Comparison of ENCODE assay signal across 2 cellular contexts in the genomic region with DNA sequence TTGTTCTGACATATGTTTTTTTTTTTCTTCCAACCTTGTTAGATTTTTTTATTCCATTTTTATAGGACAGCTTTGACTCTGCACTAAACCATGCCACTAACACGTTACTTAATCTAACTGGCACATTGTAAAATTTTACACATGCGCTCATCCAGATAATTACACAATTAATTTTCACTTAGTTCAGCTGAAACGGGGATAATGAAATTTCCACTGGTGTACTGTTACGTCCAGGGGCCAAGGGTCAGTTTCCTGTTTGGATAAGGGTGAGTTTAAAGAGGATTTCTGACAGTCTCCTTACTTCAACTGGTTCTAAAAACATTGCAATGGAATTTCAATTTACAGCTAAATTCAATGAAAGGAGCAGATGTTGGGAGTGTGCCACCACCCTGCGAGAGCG.
TF ChIP-seq lines count a peak whose summit lies in the region.

No MANE protein-coding gene starts in this region.

TF ChIP-seq in A549, 52 proteins besides CTCF, POLR2A, EP300 and RAD21 (continued from another document):
- no peak for TF ChIP-seq USF2 (IDR thresholded peaks at IDR 0.05)
- no peak for TF ChIP-seq CBX8 (IDR thresholded peaks at IDR 0.05)
- no peak for TF ChIP-seq JUNB (IDR thresholded peaks at IDR 0.05)
- no peak for TF ChIP-seq FOXS1 (CRISPR knock-in tag; IDR thresholded peaks at IDR 0.05)
- no peak for TF ChIP-seq POLR2AphosphoS2 (conservative IDR thresholded peaks at IDR 0.05; ENCODE audit: low read length)
- no peak for TF ChIP-seq FOSB (CRISPR knock-in tag; IDR thresholded peaks at IDR 0.05)
- no peak for TF ChIP-seq BCL3 (IDR thresholded peaks at IDR 0.05)
- TF ChIP-seq CHD2 (IDR thresholded peaks at IDR 0.05; ENCODE audit: low read length, partially characterized antibody): no peak
- TF ChIP-seq HOXB5 (CRISPR knock-in tag; IDR thresholded peaks at IDR 0.05): no peak

TF ChIP-seq in HEK293, 187 proteins besides CTCF, POLR2A, EP300 and RAD21 (continued from another document and continues in another):
- 0 out of 2 replicates have a peak, but pooled peaks have one; percentile 54 for TF ChIP-seq ATF2 (tag by site-specific recombination; IDR thresholded peaks at IDR 0.05; ENCODE audit: low read depth)
- no peak for TF ChIP-seq ZNF555 (tag by site-specific recombination; conservative IDR thresholded peaks at IDR 0.05)
- no peak for TF ChIP-seq ZNF394 (tag by site-specific recombination; IDR thresholded peaks at IDR 0.05; ENCODE audit: borderline replicate concordance)
- peak; percentile 69 for TF ChIP-seq ZBTB44 (tag by site-specific recombination; IDR thresholded peaks at IDR 0.05)
- 0 out of 2 replicates have a peak, but pooled peaks have one; percentile 35 for TF ChIP-seq ZNF629 (tag by site-specific recombination; IDR thresholded peaks at IDR 0.05)
- TF ChIP-seq ZNF76 (tag by site-specific recombination; IDR thresholded peaks at IDR 0.05; ENCODE audit: borderline replicate concordance, low read depth): 0 out of 2 replicates have a peak, but pooled peaks have one; percentile 29
- TF ChIP-seq ZSCAN30 (tag by site-specific recombination; IDR thresholded peaks at IDR 0.05): peak; percentile 66
- TF ChIP-seq ZNF580 (tag by site-specific recombination; IDR thresholded peaks at IDR 0.05): peak; percentile 83
- 0 out of 2 replicates have a peak, but pooled peaks have one; percentile 19 for TF ChIP-seq YY1 (tag by site-specific recombination; IDR thresholded peaks at IDR 0.05)
- peak; percentile 95 for TF ChIP-seq FEZF1 (tag by site-specific recombination; IDR thresholded peaks at IDR 0.05)
- TF ChIP-seq RBAK (tag by site-specific recombination; IDR thresholded peaks at IDR 0.05): no peak
- TF ChIP-seq ZNF391 (tag by site-specific recombination; IDR thresholded peaks at IDR 0.05; ENCODE audit: borderline replicate concordance, low read depth): no peak
- TF ChIP-seq SCRT1 (tag by site-specific recombination; IDR thresholded peaks at IDR 0.05; ENCODE audit: borderline replicate concordance): 0 out of 2 replicates have a peak, but pooled peaks have one; percentile 8
- TF ChIP-seq ZNF350 (tag by site-specific recombination; IDR thresholded peaks at IDR 0.05): 0 out of 2 replicates have a peak, but pooled peaks have one; percentile 42
- no peak for TF ChIP-seq ZNF416 (tag by site-specific recombination; IDR thresholded peaks at IDR 0.05)
- peak; percentile 75; the same call in 1 of the 2 replicates for TF ChIP-seq ZNF362 (tag by site-specific recombination; IDR thresholded peaks at IDR 0.05)
- TF ChIP-seq ZNF366 (tag by site-specific recombination; conservative IDR thresholded peaks at IDR 0.05): peak; percentile 72
- peak; percentile 88 for TF ChIP-seq PRDM4 (tag by site-specific recombination; IDR thresholded peaks at IDR 0.05)
- TF ChIP-seq TRIM28 (IDR thresholded peaks at IDR 0.05; ENCODE audit: borderline replicate concordance, low read length): peak; percentile 91; the same call in 1 of the 2 replicates
- TF ChIP-seq ZNF747 (tag by site-specific recombination; IDR thresholded peaks at IDR 0.05): no peak
- TF ChIP-seq, protein P1, sequence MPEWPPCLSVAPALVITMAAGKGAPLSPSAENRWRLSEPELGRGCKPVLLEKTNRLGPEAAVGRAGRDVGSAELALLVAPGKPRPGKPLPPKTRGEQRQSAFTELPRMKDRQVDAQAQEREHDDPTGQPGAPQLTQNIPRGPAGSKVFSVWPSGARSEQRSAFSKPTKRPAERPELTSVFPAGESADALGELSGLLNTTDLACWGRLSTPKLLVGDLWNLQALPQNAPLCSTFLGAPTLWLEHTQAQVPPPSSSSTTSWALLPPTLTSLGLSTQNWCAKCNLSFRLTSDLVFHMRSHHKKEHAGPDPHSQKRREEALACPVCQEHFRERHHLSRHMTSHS (tag by site-specific recombination; IDR thresholded peaks at IDR 0.05): peak; percentile 57; the same call in 1 of the 2 replicates
- peak; percentile 63; the same call in 1 of the 2 replicates for TF ChIP-seq ZNF610 (tag by site-specific recombination; IDR thresholded peaks at IDR 0.05; ENCODE audit: borderline replicate concordance)
- TF ChIP-seq, protein P2, sequence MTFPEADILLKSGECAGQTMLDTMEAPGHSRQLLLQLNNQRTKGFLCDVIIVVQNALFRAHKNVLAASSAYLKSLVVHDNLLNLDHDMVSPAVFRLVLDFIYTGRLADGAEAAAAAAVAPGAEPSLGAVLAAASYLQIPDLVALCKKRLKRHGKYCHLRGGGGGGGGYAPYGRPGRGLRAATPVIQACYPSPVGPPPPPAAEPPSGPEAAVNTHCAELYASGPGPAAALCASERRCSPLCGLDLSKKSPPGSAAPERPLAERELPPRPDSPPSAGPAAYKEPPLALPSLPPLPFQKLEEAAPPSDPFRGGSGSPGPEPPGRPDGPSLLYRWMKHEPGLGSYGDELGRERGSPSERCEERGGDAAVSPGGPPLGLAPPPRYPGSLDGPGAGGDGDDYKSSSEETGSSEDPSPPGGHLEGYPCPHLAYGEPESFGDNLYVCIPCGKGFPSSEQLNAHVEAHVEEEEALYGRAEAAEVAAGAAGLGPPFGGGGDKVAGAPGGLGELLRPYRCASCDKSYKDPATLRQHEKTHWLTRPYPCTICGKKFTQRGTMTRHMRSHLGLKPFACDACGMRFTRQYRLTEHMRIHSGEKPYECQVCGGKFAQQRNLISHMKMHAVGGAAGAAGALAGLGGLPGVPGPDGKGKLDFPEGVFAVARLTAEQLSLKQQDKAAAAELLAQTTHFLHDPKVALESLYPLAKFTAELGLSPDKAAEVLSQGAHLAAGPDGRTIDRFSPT (tag by site-specific recombination; IDR thresholded peaks at IDR 0.05): peak; percentile 75; the same call in 1 of the 2 replicates
- TF ChIP-seq IKZF3 (tag by site-specific recombination; IDR thresholded peaks at IDR 0.05): peak; percentile 62; the same call in 1 of the 2 replicates
- no peak for TF ChIP-seq KLF9 (tag by site-specific recombination; IDR thresholded peaks at IDR 0.05; ENCODE audit: low read depth)
- TF ChIP-seq ZNF843 (tag by site-specific recombination; IDR thresholded peaks at IDR 0.05): peak; percentile 98
- TF ChIP-seq, protein P3, sequence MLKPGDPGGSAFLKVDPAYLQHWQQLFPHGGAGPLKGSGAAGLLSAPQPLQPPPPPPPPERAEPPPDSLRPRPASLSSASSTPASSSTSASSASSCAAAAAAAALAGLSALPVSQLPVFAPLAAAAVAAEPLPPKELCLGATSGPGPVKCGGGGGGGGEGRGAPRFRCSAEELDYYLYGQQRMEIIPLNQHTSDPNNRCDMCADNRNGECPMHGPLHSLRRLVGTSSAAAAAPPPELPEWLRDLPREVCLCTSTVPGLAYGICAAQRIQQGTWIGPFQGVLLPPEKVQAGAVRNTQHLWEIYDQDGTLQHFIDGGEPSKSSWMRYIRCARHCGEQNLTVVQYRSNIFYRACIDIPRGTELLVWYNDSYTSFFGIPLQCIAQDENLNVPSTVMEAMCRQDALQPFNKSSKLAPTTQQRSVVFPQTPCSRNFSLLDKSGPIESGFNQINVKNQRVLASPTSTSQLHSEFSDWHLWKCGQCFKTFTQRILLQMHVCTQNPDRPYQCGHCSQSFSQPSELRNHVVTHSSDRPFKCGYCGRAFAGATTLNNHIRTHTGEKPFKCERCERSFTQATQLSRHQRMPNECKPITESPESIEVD (tag by site-specific recombination; IDR thresholded peaks at IDR 0.05): peak; percentile 98
- TF ChIP-seq ZNF10 (tag by site-specific recombination; IDR thresholded peaks at IDR 0.05): peak; percentile 84; the same call in 1 of the 2 replicates
- peak; percentile 29; the same call in 1 of the 2 replicates for TF ChIP-seq ZBTB17 (tag by site-specific recombination; IDR thresholded peaks at IDR 0.05)
- TF ChIP-seq WT1 (tag by site-specific recombination; IDR thresholded peaks at IDR 0.05): 0 out of 2 replicates have a peak, but pooled peaks have one; percentile 17
- TF ChIP-seq ZNF707 (tag by site-specific recombination; IDR thresholded peaks at IDR 0.05): no peak
- TF ChIP-seq GLI2 (tag by site-specific recombination; IDR thresholded peaks at IDR 0.05; ENCODE audit: borderline replicate concordance, low read depth): peak; percentile 75; the same call in 1 of the 2 replicates
- TF ChIP-seq OSR2 (tag by site-specific recombination; IDR thresholded peaks at IDR 0.05): peak; percentile 91
- no peak for TF ChIP-seq HOXC10 (CRISPR knock-in tag; IDR thresholded peaks at IDR 0.05)
- 0 out of 2 replicates have a peak, but pooled peaks have one; percentile 16 for TF ChIP-seq ZSCAN16 (tag by site-specific recombination; IDR thresholded peaks at IDR 0.05)
- 0 out of 2 replicates have a peak, but pooled peaks have one; percentile 29 for TF ChIP-seq REPIN1 (tag by site-specific recombination; IDR thresholded peaks at IDR 0.05; ENCODE audit: low read depth)
- peak; percentile 41; the same call in 1 of the 2 replicates for TF ChIP-seq ZBTB8A (tag by site-specific recombination; IDR thresholded peaks at IDR 0.05)
- TF ChIP-seq ZNF585B (tag by site-specific recombination; IDR thresholded peaks at IDR 0.05): no peak
- TF ChIP-seq SP7 (tag by site-specific recombination; IDR thresholded peaks at IDR 0.05): peak; percentile 61; the same call in 1 of the 2 replicates
- TF ChIP-seq, protein P4, sequence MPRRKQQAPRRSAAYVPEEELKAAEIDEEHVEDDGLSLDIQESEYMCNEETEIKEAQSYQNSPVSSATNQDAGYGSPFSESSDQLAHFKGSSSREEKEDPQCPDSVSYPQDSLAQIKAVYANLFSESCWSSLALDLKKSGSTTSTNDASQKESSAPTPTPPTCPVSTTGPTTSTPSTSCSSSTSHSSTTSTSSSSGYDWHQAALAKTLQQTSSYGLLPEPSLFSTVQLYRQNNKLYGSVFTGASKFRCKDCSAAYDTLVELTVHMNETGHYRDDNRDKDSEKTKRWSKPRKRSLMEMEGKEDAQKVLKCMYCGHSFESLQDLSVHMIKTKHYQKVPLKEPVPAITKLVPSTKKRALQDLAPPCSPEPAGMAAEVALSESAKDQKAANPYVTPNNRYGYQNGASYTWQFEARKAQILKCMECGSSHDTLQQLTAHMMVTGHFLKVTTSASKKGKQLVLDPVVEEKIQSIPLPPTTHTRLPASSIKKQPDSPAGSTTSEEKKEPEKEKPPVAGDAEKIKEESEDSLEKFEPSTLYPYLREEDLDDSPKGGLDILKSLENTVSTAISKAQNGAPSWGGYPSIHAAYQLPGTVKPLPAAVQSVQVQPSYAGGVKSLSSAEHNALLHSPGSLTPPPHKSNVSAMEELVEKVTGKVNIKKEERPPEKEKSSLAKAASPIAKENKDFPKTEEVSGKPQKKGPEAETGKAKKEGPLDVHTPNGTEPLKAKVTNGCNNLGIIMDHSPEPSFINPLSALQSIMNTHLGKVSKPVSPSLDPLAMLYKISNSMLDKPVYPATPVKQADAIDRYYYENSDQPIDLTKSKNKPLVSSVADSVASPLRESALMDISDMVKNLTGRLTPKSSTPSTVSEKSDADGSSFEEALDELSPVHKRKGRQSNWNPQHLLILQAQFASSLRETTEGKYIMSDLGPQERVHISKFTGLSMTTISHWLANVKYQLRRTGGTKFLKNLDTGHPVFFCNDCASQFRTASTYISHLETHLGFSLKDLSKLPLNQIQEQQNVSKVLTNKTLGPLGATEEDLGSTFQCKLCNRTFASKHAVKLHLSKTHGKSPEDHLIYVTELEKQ (tag by site-specific recombination; IDR thresholded peaks at IDR 0.05; ENCODE audit: borderline replicate concordance): peak; percentile 62; the same call in 1 of the 2 replicates
- no peak for TF ChIP-seq KLF8 (tag by site-specific recombination; IDR thresholded peaks at IDR 0.05)
- TF ChIP-seq ZFP37 (tag by site-specific recombination; IDR thresholded peaks at IDR 0.05): 0 out of 2 replicates have a peak, but pooled peaks have one; percentile 44
